ENCODE assay signal across 1 cellular context in genomic region chr19:37401078-37401477, GRCh38.
TF ChIP-seq lines count a peak whose summit lies in the region.

No MANE protein-coding gene starts in this region.

TF ChIP-seq in liver, 16 proteins besides CTCF, POLR2A, EP300 and RAD21 (continued from another document):
- TF ChIP-seq MAX (IDR thresholded peaks at IDR 0.05): no peak
- TF ChIP-seq RXRA (IDR thresholded peaks at IDR 0.05): no peak
- no peak for TF ChIP-seq REST (IDR thresholded peaks at IDR 0.05)
- TF ChIP-seq ZBTB33 (IDR thresholded peaks at IDR 0.05): no peak
- no peak for TF ChIP-seq FOXA2 (IDR thresholded peaks at IDR 0.05)
- TF ChIP-seq HNF4A (conservative IDR thresholded peaks at IDR 0.05): no peak
